ENCODE assay signal across 8 cellular contexts in genomic region chr17:81683208-81683583, GRCh38. TPM values are rescaled to one million over a fixed set of nuclear protein-coding genes. Genes with fewer than 3 reads are reported as not detected.
DNase-seq lines count a peak whose midpoint lies in the region; ATAC-seq and TF ChIP-seq lines count a peak whose summit lies in the region.

No MANE protein-coding gene starts in this region.

- H3K27me3 ChIP-seq in adrenal gland = no peaks in the 10 kb centered on the region
- H3K27me3 ChIP-seq in kidney epithelial cell (ENCODE audit: control insufficient read depth, insufficient read depth, low read length) = no peaks in the 10 kb centered on the region
- H3K27me3 ChIP-seq in testis = no peaks in the 10 kb centered on the region

- intact Hi-C loops in adrenal gland (cut with DNase I) (no loop called here), testis (cut with DNase I; ENCODE audit: low total_unique reads) (no loop called here)

- 0 to 1% (median 0%) methylated on average over 5 to 37 of the region's 37 CpGs; no CpG with 5 or more reads in 1 of the 4 donors for WGBS in adrenal gland, 4 donors
- 1 to 4% methylated on average over 5 to 35 of the region's 37 CpGs for WGBS in testis, 2 donors

- TF ChIP-seq CTCF in adrenal gland (IDR thresholded peaks at IDR 0.05) (no peak), kidney epithelial cell (IDR thresholded peaks at IDR 0.05; ENCODE audit: insufficient read depth, low read length, poor library complexity, severe bottlenecking) (no peak), testis (IDR thresholded peaks at IDR 0.05) (no peak)

- H3K4me3 ChIP-seq in adrenal gland = peak overlapping the region; percentile 22 to 94 (median 74)
- peak overlapping the region; percentile 96 for H3K4me3 ChIP-seq in kidney epithelial cell (ENCODE audit: low read depth, low read length)
- H3K4me3 ChIP-seq in testis = peak overlapping the region; percentile 97 to 99

- peaks cover 29% of the 10 kb centered on the region for H3K36me3 Mint-ChIP-seq in T-helper 2 cell treated with Interferon-gamma antibody and Interleukin-4, amounts not matched to agents 5 μg/mL and 100 μg/mL, for 36 hours (ENCODE audit: low read depth)

- peaks cover 18 to 29% of the 10 kb centered on the region in 2 donors for H3K4me1 ChIP-seq in adrenal gland (replicated peaks in 1 of 2)
- peaks cover 27% of the 10 kb centered on the region for H3K4me1 ChIP-seq in testis

- ATAC-seq in HG03175 (IDR thresholded peaks at IDR 0.05; ENCODE audit: unreplicated experiment) (peak; percentile 4), HG03378 (IDR thresholded peaks at IDR 0.05; ENCODE audit: unreplicated experiment) (no peak)

- H3K27ac Mint-ChIP-seq in T-helper 2 cell treated with Interferon-gamma antibody and Interleukin-4, amounts not matched to agents 5 μg/mL and 100 μg/mL, for 36 hours = peak overlapping the region; percentile 26

- peaks cover 0 to 27% of the 10 kb centered on the region in 2 donors for H3K36me3 ChIP-seq in adrenal gland (replicated peaks in 1 of 2)
- H3K36me3 ChIP-seq in kidney epithelial cell (ENCODE audit: control insufficient read depth, insufficient read depth, low read length) = peaks cover 2% of the 10 kb centered on the region
- no peaks in the 10 kb centered on the region for H3K36me3 ChIP-seq in testis (ENCODE audit: low read depth, missing control alignments)

- H3K27ac ChIP-seq in adrenal gland (peak overlapping the region in 4 of 5 donors; percentile 70 to 95 (median 78)), testis (peak overlapping the region; percentile 23 to 70)

- H3K4me3 Mint-ChIP-seq in T-helper 2 cell treated with Interferon-gamma antibody and Interleukin-4, amounts not matched to agents 5 μg/mL and 100 μg/mL, for 36 hours = peak overlapping the region; percentile 92

- peaks cover 17% of the 10 kb centered on the region for H3K4me1 Mint-ChIP-seq in T-helper 2 cell treated with Interferon-gamma antibody and Interleukin-4, amounts not matched to agents 5 μg/mL and 100 μg/mL, for 36 hours (ENCODE audit: low read depth)

- H3K9me3 Mint-ChIP-seq in T-helper 2 cell treated with Interferon-gamma antibody and Interleukin-4, amounts not matched to agents 5 μg/mL and 100 μg/mL, for 36 hours = no peaks in the 10 kb centered on the region

- peaks cover 2% of the 10 kb centered on the region for H3K27me3 Mint-ChIP-seq in T-helper 2 cell treated with Interferon-gamma antibody and Interleukin-4, amounts not matched to agents 5 μg/mL and 100 μg/mL, for 36 hours (ENCODE audit: low read depth)

- H3K9me3 ChIP-seq in adrenal gland (replicated peaks in 1 of 3) (no peaks in the 10 kb centered on the region), testis (no peaks in the 10 kb centered on the region)

- TF ChIP-seq POLR2A in adrenal gland (IDR thresholded peaks at IDR 0.05) (no peak), testis (IDR thresholded peaks at IDR 0.05) (no peak)

- no peak for DNase-seq in T-helper 2 cell treated with Interferon-gamma antibody and Interleukin-4, amounts not matched to agents 5 μg/mL and 100 μg/mL, for 36 hours (ENCODE audit: low spot score)
- no peak for DNase-seq in T-helper 2 cell
- DNase-seq in adrenal gland = no peak
- DNase-seq in kidney epithelial cell (ENCODE audit: low read depth) = no peak
- no peak for DNase-seq in testis
- DNase-seq in T1000 (lab: John Stamatoyannopoulos, UW) = no peak

RNA-seq across cellular contexts. Expression of gene ARL16, which starts 0.4 kb away (rescaled TPM):
- total RNA-seq in adrenal gland (10 to 100 TPM; 22.2 to 40.3 (median 29.7) TPM), kidney epithelial cell (58.9 and 67.1 TPM in 2 replicates), testis (10 to 100 TPM; 35.7 to 44.2 TPM)
- polyA plus RNA-seq in adrenal gland (100 to 1,000 TPM in 1 of 3 donors, 10 to 100 TPM in 2; 18.5 to 105 (median 79.8) TPM), testis (ENCODE audit: insufficient read depth, low read depth, low replicate concordance) (55.8 TPM)

RNA-seq across cellular contexts. Expression of gene HGS, which starts 0.6 kb away (rescaled TPM):
- 100 to 1,000 TPM in 3 of 8 donors, 10 to 100 TPM in 5; 84.5 to 167 (median 95.7) TPM for total RNA-seq in adrenal gland
- 100 to 1,000 TPM; 130 to 384 (median 300) TPM for polyA plus RNA-seq in adrenal gland
- total RNA-seq in kidney epithelial cell = 215 and 239 TPM in 2 replicates
- 100 to 1,000 TPM; 154 to 160 TPM for total RNA-seq in testis
- polyA plus RNA-seq in testis (ENCODE audit: insufficient read depth, low read depth, low replicate concordance) = 182 TPM

RNA-seq across cellular contexts. Expression of gene CCDC137, which starts 16.7 kb away (rescaled TPM):
- 10 to 100 TPM in 7 of 8 donors, 1 to 10 TPM in 1; 7.5 to 23.5 (median 15.9) TPM for total RNA-seq in adrenal gland
- 10 to 100 TPM; 12.6 to 46.0 (median 15.0) TPM for polyA plus RNA-seq in adrenal gland
- total RNA-seq in kidney epithelial cell = 22.0 and 25.6 TPM in 2 replicates
- total RNA-seq in testis = 10 to 100 TPM; 19.0 to 19.9 TPM
- polyA plus RNA-seq in testis (ENCODE audit: insufficient read depth, low read depth, low replicate concordance) = 18.6 TPM

RNA-seq across cellular contexts. Expression of gene OXLD1, which starts 16.8 kb away (rescaled TPM):
- total RNA-seq in adrenal gland (10 to 100 TPM; 30.9 to 67.0 (median 51.5) TPM), kidney epithelial cell (31.3 and 41.7 TPM in 2 replicates), testis (10 to 100 TPM; 40.9 to 48.3 TPM)
- polyA plus RNA-seq in adrenal gland (100 to 1,000 TPM in 2 of 3 donors, 1 to 10 TPM in 1; 3.7 to 166 (median 120) TPM), testis (ENCODE audit: insufficient read depth, low read depth, low replicate concordance) (45.2 TPM)

RNA-seq across cellular contexts. Expression of gene MRPL12, which starts 20.0 kb away (rescaled TPM):
- 10 to 100 TPM; 55.8 to 98.8 (median 85.6) TPM for total RNA-seq in adrenal gland
- polyA plus RNA-seq in adrenal gland = 100 to 1,000 TPM in 2 of 3 donors, 10 to 100 TPM in 1; 60.7 to 159 (median 141) TPM
- 66.1 and 70.5 TPM in 2 replicates for total RNA-seq in kidney epithelial cell
- total RNA-seq in testis = 10 to 100 TPM; 57.2 to 58.0 TPM
- polyA plus RNA-seq in testis (ENCODE audit: insufficient read depth, low read depth, low replicate concordance) = 54.7 TPM
